Comparison of ENCODE assay signal across 8 cellular contexts in the genomic region with DNA sequence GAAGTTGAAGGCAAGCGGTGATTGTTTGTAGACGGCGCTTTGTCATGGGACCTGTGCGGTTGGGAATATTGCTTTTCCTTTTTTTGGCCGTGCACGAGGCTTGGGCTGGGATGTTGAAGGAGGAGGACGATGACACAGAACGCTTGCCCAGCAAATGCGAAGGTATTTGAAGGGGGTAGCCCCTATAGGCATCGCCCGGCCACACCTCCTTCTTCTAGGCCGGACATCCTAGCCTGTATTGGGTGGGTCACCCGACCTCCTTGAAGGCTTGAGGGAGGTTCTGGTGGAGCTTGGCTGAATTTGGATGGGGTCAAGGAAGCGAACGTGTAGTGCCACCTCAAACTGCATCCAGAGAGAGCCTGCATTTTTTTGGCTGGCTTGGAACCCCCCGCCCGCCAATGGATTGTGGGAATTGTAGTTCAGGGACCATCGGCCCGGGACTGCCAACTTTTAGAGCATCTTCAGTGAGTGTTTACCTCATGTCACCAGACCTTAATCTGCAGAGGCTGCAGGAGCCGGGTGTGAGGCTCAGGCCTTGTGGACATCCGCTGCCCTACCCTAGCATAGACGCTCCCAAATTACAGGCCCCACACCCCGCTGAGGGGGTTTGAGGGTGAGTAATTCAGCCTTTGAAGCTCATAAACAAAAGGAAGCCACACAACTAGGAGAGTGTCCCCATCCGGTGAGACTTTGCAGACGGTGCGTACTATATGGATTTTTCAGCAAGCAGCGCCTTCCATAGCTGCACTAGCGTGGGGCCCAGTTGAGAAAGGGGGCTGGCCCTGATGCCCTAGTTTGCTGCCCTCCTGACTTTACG. TPM values are rescaled to one million over a fixed set of nuclear protein-coding genes. Genes with fewer than 3 reads are reported as not detected.
A peak's percentile ranks its signal among the peaks of the same experiment; 100 is the strongest.
DNase-seq lines count a peak whose midpoint lies in the region; ATAC-seq and TF ChIP-seq lines count a peak whose summit lies in the region.

No MANE protein-coding gene starts in this region.

- H3K9ac ChIP-seq in neuronal stem cell (ENCODE audit: low read depth, low read length, poor library complexity), result peak overlapping the region; percentile 86

- H3K4me2 ChIP-seq in OCI-LY7 (ENCODE audit: low read length) (peak overlapping the region; percentile 85), neuronal stem cell (ENCODE audit: insufficient read depth, low read length, poor library complexity, severe bottlenecking) (peak overlapping the region; percentile 89)

- intact Hi-C loops in OCI-LY7 (cut with micrococcal nuclease; ENCODE audit: unreplicated experiment) (loop anchor here (1.0 kb wide), 1 partner anchor 19 kb away; a partner anchor contains a TSS), testis (cut with DNase I; ENCODE audit: low total_unique reads) (no loop called here)

- H3K4ac ChIP-seq in neuronal stem cell (ENCODE audit: low read length), result no peak overlapping the region

- CTCF ChIA-PET in OCI-LY7 (lab: Charles Lee; ENCODE audit: unreplicated experiment), result interaction anchor here (0.6 kb wide), 1 partner anchor 32 kb away, joined by 3 read pairs; no protein-coding TSS in a partner anchor

- ATAC-seq in GM18870 (IDR thresholded peaks at IDR 0.05; ENCODE audit: unreplicated experiment) (peak; percentile 42), HG03135 (IDR thresholded peaks at IDR 0.05; ENCODE audit: unreplicated experiment) (peak; percentile 64), gastroesophageal sphincter (peak; percentile 73)

- H3K9me2 ChIP-seq in OCI-LY7 (ENCODE audit: insufficient read depth, low read length), result no peaks in the 10 kb centered on the region

- peak; percentile 53 for DNase-seq in BE2C
- peak; percentile 77 for DNase-seq in OCI-LY7 (ENCODE audit: low spot score)
- peak; percentile 45 to 56 (median 52) for DNase-seq in activated naive CD4-positive, alpha-beta T cell (lab: John Stamatoyannopoulos, UW)
- DNase-seq in neuronal stem cell (ENCODE audit: low spot score), result no peak
- peak; percentile 79 for DNase-seq in testis

- no peaks in the 10 kb centered on the region for H3K4me1 ChIP-seq in BE2C
- H3K4me1 ChIP-seq in OCI-LY7 (ENCODE audit: insufficient read depth, low read length, poor library complexity, severe bottlenecking), result peaks cover 21% of the 10 kb centered on the region
- peaks cover 0 to 49% (median 14%) of the 10 kb centered on the region in 3 donors for H3K4me1 ChIP-seq in gastroesophageal sphincter
- peaks cover 4 to 5% of the 10 kb centered on the region in 2 donors for H3K4me1 ChIP-seq in neuronal stem cell (ENCODE audit: control insufficient read depth in 2 of 2, insufficient read depth in 1 of 2, low read depth in 1 of 2, low read length in 2 of 2)
- peaks cover 15% of the 10 kb centered on the region for H3K4me1 ChIP-seq in testis

- H3K27ac ChIP-seq in OCI-LY7 (ENCODE audit: low read depth, low read length, poor library complexity, severe bottlenecking), result peak overlapping the region; percentile 73
- H3K27ac ChIP-seq in gastroesophageal sphincter, result peak overlapping the region; percentile 58 to 91 (median 88)
- peak overlapping the region; percentile 60 for H3K27ac ChIP-seq in neuronal stem cell (replicated peaks; ENCODE audit: low read length)
- H3K27ac ChIP-seq in testis, result peak overlapping the region in 1 of 2 donors; percentile 93

- no peak overlapping the region for H4K8ac ChIP-seq in neuronal stem cell (ENCODE audit: low read depth, low read length)

- peak overlapping the region; percentile 9 for H4K91ac ChIP-seq in neuronal stem cell (ENCODE audit: low read depth, low read length, poor library complexity)

- H3K14ac ChIP-seq in neuronal stem cell (ENCODE audit: low read length), result no peak overlapping the region

- no peaks in the 10 kb centered on the region for H4K20me1 ChIP-seq in OCI-LY7 (ENCODE audit: insufficient read depth, low read length)

- H3K4me3 ChIP-seq in BE2C (ENCODE audit: low read depth, low read length), result peak overlapping the region; percentile 99
- H3K4me3 ChIP-seq in OCI-LY7 (ENCODE audit: low read depth, low read length, poor library complexity, severe bottlenecking), result peak overlapping the region; percentile 80
- peak overlapping the region; percentile 68 to 89 for H3K4me3 ChIP-seq in gastroesophageal sphincter
- H3K4me3 ChIP-seq in neuronal stem cell (ENCODE audit: low read length in 2 of 2), result peak overlapping the region; percentile 62 to 91
- peak overlapping the region; percentile 66 to 73 for H3K4me3 ChIP-seq in testis

- H2BK120ac ChIP-seq in neuronal stem cell (ENCODE audit: low read depth, low read length), result peak overlapping the region; percentile 4

- TF ChIP-seq EP300 in gastroesophageal sphincter (IDR thresholded peaks at IDR 0.05), result no peak

- peak overlapping the region; percentile 51 for H3K23ac ChIP-seq in neuronal stem cell (ENCODE audit: low read depth, low read length, poor library complexity)

- POLR2A ChIA-PET in OCI-LY7 (lab: Charles Lee), result interaction anchor here (0.6 to 2.2 kb wide), 6 partner anchors 18 to 97 kb away, joined by 3 to 10 read pairs (median 4); a partner anchor contains a TSS

- no peak for TF ChIP-seq POLR2A in gastroesophageal sphincter (IDR thresholded peaks at IDR 0.05)
- no peak for TF ChIP-seq POLR2A in testis (IDR thresholded peaks at IDR 0.05)

- no peak overlapping the region for H2BK12ac ChIP-seq in neuronal stem cell (ENCODE audit: low read length)

- H3K79me2 ChIP-seq in OCI-LY7 (ENCODE audit: insufficient read depth, low read depth, low read length), result peaks cover 19% of the 10 kb centered on the region; the same call in 1 of the 2 replicates

- H3K79me1 ChIP-seq in neuronal stem cell (ENCODE audit: low read depth, low read length), result peaks cover 2% of the 10 kb centered on the region

- WGBS in gastroesophageal sphincter (ENCODE audit: low coverage in 1 of 2), 2 donors, result 2 to 13% methylated on average over 8 to 9 of the region's 29 CpGs
- WGBS in neuronal stem cell (ENCODE audit: extremely low coverage in 2 of 2, insufficient read length in 2 of 2, insufficient replicate concordance in 1 of 2), 2 donors, result no CpG with 5 or more reads among the region's 29 CpGs
- WGBS in testis, 2 donors, result 2 to 4% methylated on average over 13 to 29 of the region's 29 CpGs

- H3K36me3 ChIP-seq in BE2C (no peaks in the 10 kb centered on the region), OCI-LY7 (ENCODE audit: insufficient read depth, low read length) (peaks cover 30% of the 10 kb centered on the region), gastroesophageal sphincter (peaks cover 0 to 29% of the 10 kb centered on the region in 2 donors), neuronal stem cell (replicated peaks in 1 of 2; ENCODE audit: control insufficient read depth in 2 of 2, insufficient read depth in 2 of 2, low read length in 2 of 2) (peaks cover 3 to 22% of the 10 kb centered on the region in 2 donors), testis (ENCODE audit: low read depth, missing control alignments) (no peaks in the 10 kb centered on the region)

- H3K27me3 ChIP-seq in BE2C (no peaks in the 10 kb centered on the region), gastroesophageal sphincter (no peaks in the 10 kb centered on the region), neuronal stem cell (ENCODE audit: control insufficient read depth in 3 of 3, insufficient read depth in 3 of 3, low read depth in 1 of 3, low read length in 3 of 3) (no peaks in the 10 kb centered on the region), testis (no peaks in the 10 kb centered on the region)

- H2BK5ac ChIP-seq in neuronal stem cell (ENCODE audit: low read length), result peak overlapping the region; percentile 15

- peak overlapping the region; percentile 38 for H3K18ac ChIP-seq in neuronal stem cell (ENCODE audit: low read length)

- H2AFZ ChIP-seq in OCI-LY7 (ENCODE audit: low read length), result peak overlapping the region; percentile 84
- H2AFZ ChIP-seq in neuronal stem cell (ENCODE audit: low read length), result peak overlapping the region; percentile 79

- no peak overlapping the region for H2BK15ac ChIP-seq in neuronal stem cell (ENCODE audit: low read length)

- TF ChIP-seq CTCF in BE2C (IDR thresholded peaks at IDR 0.05; ENCODE audit: low read depth, low read length) (no peak), OCI-LY7 (conservative IDR thresholded peaks at IDR 0.05; ENCODE audit: low read length) (0 out of 2 replicates have a peak, but pooled peaks have one; percentile 27), gastroesophageal sphincter (IDR thresholded peaks at IDR 0.05) (no peak), testis (IDR thresholded peaks at IDR 0.05) (no peak)

- H3K9me3 ChIP-seq in BE2C (no peaks in the 10 kb centered on the region), OCI-LY7 (ENCODE audit: low read length) (no peaks in the 10 kb centered on the region), gastroesophageal sphincter (no peaks in the 10 kb centered on the region), neuronal stem cell (replicated peaks in 1 of 2; ENCODE audit: control insufficient read depth in 2 of 2, insufficient read depth in 1 of 2, low read depth in 1 of 2, low read length in 2 of 2) (no peaks in the 10 kb centered on the region), testis (no peaks in the 10 kb centered on the region)

- H2AK5ac ChIP-seq in neuronal stem cell (ENCODE audit: low read depth, low read length), result no peak overlapping the region

- TSS peak; percentile 85 for BruUV-seq in OCI-LY7 (replicated peaks; lab: Mats Ljungman, UMichigan)

RNA-seq across cellular contexts. Expression of a gene that starts 0.5 kb away (rescaled TPM):
- 13.9 TPM for polyA plus RNA-seq in BE2C (2012; ENCODE audit: insufficient read depth, insufficient read length, low read depth)
- total RNA-seq in OCI-LY7 (2014; rRNA removed; shearing (Covaris generic)), result 20.9 and 24.5 TPM in 2 replicates
- total RNA-seq in OCI-LY7 (2022), result 25.8 and 26.7 TPM in 2 replicates
- 10 to 100 TPM; 13.0 to 21.0 (median 14.8) TPM for total RNA-seq in gastroesophageal sphincter
- polyA plus RNA-seq in neuronal stem cell (2013, experiment 1 of 2), result 21.1 TPM
- 20.5 TPM for polyA plus RNA-seq in neuronal stem cell (2013, experiment 2 of 2)
- total RNA-seq in testis, result 10 to 100 TPM; 14.3 to 19.3 TPM
- 22.2 TPM for polyA plus RNA-seq in testis (ENCODE audit: insufficient read depth, low read depth, low replicate concordance)

RNA-seq across cellular contexts. Expression of a gene that starts 0.8 kb away (rescaled TPM):
- 129 TPM for polyA plus RNA-seq in BE2C (2012; ENCODE audit: insufficient read depth, insufficient read length, low read depth)
- 28.0 and 35.4 TPM in 2 replicates for total RNA-seq in OCI-LY7 (2014; rRNA removed; shearing (Covaris generic))
- total RNA-seq in OCI-LY7 (2022) (71.0 and 76.5 TPM in 2 replicates), gastroesophageal sphincter (100 to 1,000 TPM in 1 of 4 donors, 10 to 100 TPM in 3; 36.3 to 107 (median 68.7) TPM), testis (100 to 1,000 TPM in 1 of 2 donors, 10 to 100 TPM in 1; 99.1 to 108 TPM)
- 77.7 TPM for polyA plus RNA-seq in neuronal stem cell (2013, experiment 1 of 2)
- 76.6 TPM for polyA plus RNA-seq in neuronal stem cell (2013, experiment 2 of 2)
- polyA plus RNA-seq in testis (ENCODE audit: insufficient read depth, low read depth, low replicate concordance), result 95.4 TPM

RNA-seq across cellular contexts. Expression of a gene that starts 6.9 kb away (rescaled TPM):
- 10.1 TPM for polyA plus RNA-seq in BE2C (2012; ENCODE audit: insufficient read depth, insufficient read length, low read depth)
- 4.4 and 4.8 TPM in 2 replicates for total RNA-seq in OCI-LY7 (2014; rRNA removed; shearing (Covaris generic))
- total RNA-seq in OCI-LY7 (2022) (3.7 and 4.5 TPM in 2 replicates), gastroesophageal sphincter (1 to 10 TPM; 4.8 to 8.1 (median 6.6) TPM), testis (10 to 100 TPM in 1 of 2 donors, 1 to 10 TPM in 1; 7.2 to 10.2 TPM)
- polyA plus RNA-seq in neuronal stem cell (2013, experiment 1 of 2), result 0.75 TPM
- polyA plus RNA-seq in neuronal stem cell (2013, experiment 2 of 2), result 0.86 TPM
- polyA plus RNA-seq in testis (ENCODE audit: insufficient read depth, low read depth, low replicate concordance), result 2.9 TPM

RNA-seq across cellular contexts. Expression of a gene that starts 18.5 kb away (rescaled TPM):
- 28.6 TPM for polyA plus RNA-seq in BE2C (2012; ENCODE audit: insufficient read depth, insufficient read length, low read depth)
- total RNA-seq in OCI-LY7 (2014; rRNA removed; shearing (Covaris generic)), result 14.1 and 25.0 TPM in 2 replicates
- total RNA-seq in OCI-LY7 (2022) (29.3 and 33.8 TPM in 2 replicates), gastroesophageal sphincter (10 to 100 TPM; 21.8 to 29.3 (median 24.7) TPM), testis (10 to 100 TPM; 39.1 to 51.3 TPM)
- 10.7 TPM for polyA plus RNA-seq in neuronal stem cell (2013, experiment 1 of 2)
- 10.2 TPM for polyA plus RNA-seq in neuronal stem cell (2013, experiment 2 of 2)
- polyA plus RNA-seq in testis (ENCODE audit: insufficient read depth, low read depth, low replicate concordance), result 54.7 TPM

RNA-seq across cellular contexts. Expression of a gene that starts 18.7 kb away (rescaled TPM):
- polyA plus RNA-seq in BE2C (2012; ENCODE audit: insufficient read depth, insufficient read length, low read depth), result 135 TPM
- 424 and 475 TPM in 2 replicates for total RNA-seq in OCI-LY7 (2014; rRNA removed; shearing (Covaris generic))
- 423 and 443 TPM in 2 replicates for total RNA-seq in OCI-LY7 (2022)
- total RNA-seq in gastroesophageal sphincter, result 10 to 100 TPM; 30.7 to 52.0 (median 45.1) TPM
- polyA plus RNA-seq in neuronal stem cell (2013, experiment 1 of 2), result 218 TPM
- polyA plus RNA-seq in neuronal stem cell (2013, experiment 2 of 2), result 219 TPM
- 10 to 100 TPM; 85.1 to 86.5 TPM for total RNA-seq in testis
- polyA plus RNA-seq in testis (ENCODE audit: insufficient read depth, low read depth, low replicate concordance), result 137 TPM
